ENCODE assay signal across 14 cellular contexts in the genomic region with DNA sequence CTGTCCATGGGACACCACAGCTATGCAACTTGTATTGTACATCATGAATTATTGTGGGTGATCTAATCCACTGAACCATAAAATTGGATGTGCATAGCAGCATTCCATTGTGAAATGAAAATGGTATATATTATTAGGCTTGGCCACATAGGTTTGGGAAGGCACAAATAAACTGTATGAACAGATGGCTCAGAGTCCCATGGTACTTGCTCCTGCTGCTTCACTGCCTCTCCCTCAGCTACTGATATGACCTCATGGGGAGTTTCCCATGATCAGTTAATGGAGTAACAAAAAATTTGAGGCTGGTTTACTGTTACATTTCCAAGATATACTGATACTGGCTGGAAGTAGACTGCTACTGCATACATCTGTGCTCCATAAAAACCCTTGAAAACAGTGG.
DNase-seq lines count a peak whose midpoint lies in the region; ATAC-seq, FAIRE-seq and TF ChIP-seq lines count a peak whose summit lies in the region.
"Had no signal": no experiment of that assay in that cellular context is flagged by ENCODE, and none has a peak within 500 bp of the region (broad histone marks: within the 10 kb centered on the region; RNA-seq: fewer than 3 reads in every experiment).

No MANE protein-coding gene starts in this region.

- H3K27ac ChIP-seq in transverse colon, result no peak overlapping the region

- DNase-seq in NCI-H2171 (lab: John Stamatoyannopoulos, UW) (peak; percentile 77), glutamatergic neuron (no peak), transverse colon (no peak), Right ventricle myocardium superior (no peak), H54 (ENCODE audit: insufficient read length, low spot score) (no peak)
- DNase-seq: activated CD4-positive, alpha-beta T cell treated with anti-CD3 and anti-CD28 coated beads, Interleukin-2, amount 10 ng/mL, durations not matched to agents 24 days and 14 days; activated naive CD8-positive, alpha-beta T cell treated with anti-CD3 and anti-CD28 coated beads, Interleukin-2, amount 10 ng/mL, durations not matched to agents 7 days and 5 days; Calu3; NCI-H2029 treated with DMSO at 0.1 percent for 48 hours; posterior cingulate gyrus had no signal

- TF ChIP-seq CTCF in glutamatergic neuron (IDR thresholded peaks at IDR 0.05; ENCODE audit: partially characterized antibody, unreplicated experiment) (no peak), transverse colon (IDR thresholded peaks at IDR 0.05) (no peak)

- H3K36me3 ChIP-seq in transverse colon, result no peaks in the 10 kb centered on the region

- FAIRE-seq in H54 (lab: Jason Lieb, UNC), result no peak

- H3K27me3 Mint-ChIP-seq in glutamatergic neuron (ENCODE audit: unreplicated experiment), result no peaks in the 10 kb centered on the region
- H3K27me3 Mint-ChIP-seq: activated CD4-positive, alpha-beta T cell treated with anti-CD3 and anti-CD28 coated beads, Interleukin-2, amount 10 ng/mL, durations not matched to agents 24 days and 14 days; activated naive CD8-positive, alpha-beta T cell treated with anti-CD3 and anti-CD28 coated beads, Interleukin-2, amount 10 ng/mL, durations not matched to agents 7 days and 5 days had no signal

- no peaks in the 10 kb centered on the region for H3K4me1 ChIP-seq in transverse colon

- TF ChIP-seq POLR2A in transverse colon (IDR thresholded peaks at IDR 0.05) (no peak), H54 (IDR thresholded peaks at IDR 0.05; ENCODE audit: low read depth, low read length) (no peak)

- no peak overlapping the region for H3K4me3 ChIP-seq in transverse colon

- H3K4me1 Mint-ChIP-seq in glutamatergic neuron (ENCODE audit: low read depth, unreplicated experiment), result peaks cover 29% of the 10 kb centered on the region
- H3K4me1 Mint-ChIP-seq: activated CD4-positive, alpha-beta T cell treated with anti-CD3 and anti-CD28 coated beads, Interleukin-2, amount 10 ng/mL, durations not matched to agents 24 days and 14 days; activated naive CD8-positive, alpha-beta T cell treated with anti-CD3 and anti-CD28 coated beads, Interleukin-2, amount 10 ng/mL, durations not matched to agents 7 days and 5 days had no signal

- TF ChIP-seq EP300 in transverse colon (IDR thresholded peaks at IDR 0.05; ENCODE audit: low read depth), result no peak

- H3K27ac Mint-ChIP-seq in glutamatergic neuron (ENCODE audit: unreplicated experiment), result peak overlapping the region; percentile 89
- H3K27ac Mint-ChIP-seq: activated CD4-positive, alpha-beta T cell treated with anti-CD3 and anti-CD28 coated beads, Interleukin-2, amount 10 ng/mL, durations not matched to agents 24 days and 14 days; activated naive CD8-positive, alpha-beta T cell treated with anti-CD3 and anti-CD28 coated beads, Interleukin-2, amount 10 ng/mL, durations not matched to agents 7 days and 5 days had no signal

- intact Hi-C loops in transverse colon (cut with DNase I; ENCODE audit: low total_unique reads) (no loop called here), Right ventricle myocardium superior (cut with DNase I) (no loop called here)

- H3K4me3 Mint-ChIP-seq in glutamatergic neuron (ENCODE audit: unreplicated experiment), result peak overlapping the region; percentile 9
- H3K4me3 Mint-ChIP-seq: activated CD4-positive, alpha-beta T cell treated with anti-CD3 and anti-CD28 coated beads, Interleukin-2, amount 10 ng/mL, durations not matched to agents 24 days and 14 days; activated naive CD8-positive, alpha-beta T cell treated with anti-CD3 and anti-CD28 coated beads, Interleukin-2, amount 10 ng/mL, durations not matched to agents 7 days and 5 days had no signal

- no peaks in the 10 kb centered on the region for H3K36me3 Mint-ChIP-seq in glutamatergic neuron (ENCODE audit: unreplicated experiment)
- H3K36me3 Mint-ChIP-seq: activated naive CD8-positive, alpha-beta T cell treated with anti-CD3 and anti-CD28 coated beads, Interleukin-2, amount 10 ng/mL, durations not matched to agents 7 days and 5 days had no signal

- ATAC-seq in GM18520 (IDR thresholded peaks at IDR 0.05; ENCODE audit: unreplicated experiment) (peak; percentile 33), HG02759 (IDR thresholded peaks at IDR 0.05; ENCODE audit: unreplicated experiment) (peak; percentile 72), esophagus mucosa (no peak), Right ventricle myocardium superior (ENCODE audit: poor library complexity) (no peak)
- ATAC-seq: left lobe of liver had no signal

- H3K27me3 ChIP-seq in transverse colon, result no peaks in the 10 kb centered on the region

- no peaks in the 10 kb centered on the region for H3K9me3 ChIP-seq in transverse colon

- H3K9me3 Mint-ChIP-seq in glutamatergic neuron (ENCODE audit: unreplicated experiment), result peaks cover 2% of the 10 kb centered on the region
- H3K9me3 Mint-ChIP-seq: activated CD4-positive, alpha-beta T cell treated with anti-CD3 and anti-CD28 coated beads, Interleukin-2, amount 10 ng/mL, durations not matched to agents 24 days and 14 days; activated naive CD8-positive, alpha-beta T cell treated with anti-CD3 and anti-CD28 coated beads, Interleukin-2, amount 10 ng/mL, durations not matched to agents 7 days and 5 days had no signal

- in situ Hi-C loops in transverse colon (cut with MboI; ENCODE audit: low pct_ligation_motif_present in 1 of 4, low pct_unique_long_range_greater_than_20kb in 1 of 4, low sequenced_read_pairs in 3 of 4), result no loop called here

Comparison
In these comparisons a context has a peak if more than half of its experiments do, and no peak if none do; other contexts are left out.
1. ATAC-seq: peak in GM18520 (single experiment) and HG02759 (single experiment); none in esophagus mucosa (single experiment) and Right ventricle myocardium superior (single experiment).